In genomic region chr15:44298878-44299277, GRCh38 we compare ENCODE assay signal across 11 cellular contexts. TPM values are rescaled to one million over a fixed set of nuclear protein-coding genes. Genes with fewer than 3 reads are reported as not detected.
DNase-seq lines count a peak whose midpoint lies in the region; ATAC-seq, FAIRE-seq and TF ChIP-seq lines count a peak whose summit lies in the region.
"Had no signal": no experiment of that assay in that cellular context is flagged by ENCODE, and none has a peak within 500 bp of the region (broad histone marks: within the 10 kb centered on the region; RNA-seq: fewer than 3 reads in every experiment).

No MANE protein-coding gene starts in this region.

- no peak for TF ChIP-seq RAD21 in A549 (conservative IDR thresholded peaks at IDR 0.05 in 1 of 2, IDR thresholded peaks at IDR 0.05 in 1 of 2)

- H4K20me1 ChIP-seq in PC-9 (ENCODE audit: insufficient read depth) = no peaks in the 10 kb centered on the region

- WGBS in A549 (ENCODE audit: missing lambda C conversion rate) = 75% methylated on average over 1 of the region's 1 CpG
- no CpG with 5 or more reads among the region's 1 CpG for WGBS in neuronal stem cell (ENCODE audit: extremely low coverage in 2 of 2, insufficient read length in 2 of 2, insufficient replicate concordance in 1 of 2), 2 donors

- H3K36me3 ChIP-seq in PC-9 (ENCODE audit: low read depth) = no peaks in the 10 kb centered on the region
- H3K36me3 ChIP-seq in neuronal stem cell (replicated peaks in 1 of 2; ENCODE audit: control insufficient read depth in 2 of 2, insufficient read depth in 2 of 2, low read length in 2 of 2) = peaks cover 0 to 11% of the 10 kb centered on the region in 2 donors

- CTCF ChIA-PET in A549 (lab: Yijun Ruan, JAX) = interaction anchor here (1.0 to 1.4 kb wide), 2 partner anchors 76 to 427 kb away, joined by 3 read pairs; no protein-coding TSS in a partner anchor
- CTCF ChIA-PET in PC-9 (lab: Charles Lee) = interaction anchor here (0.6 kb wide), 1 partner anchor 747 kb away, joined by 8 read pairs; no protein-coding TSS in a partner anchor

- TF ChIP-seq CTCF in A549 (IDR thresholded peaks at IDR 0.05) (peak; percentile 19; the same call in 1 of the 3 replicates), GM12872 (IDR thresholded peaks at IDR 0.05; ENCODE audit: insufficient read depth, low read depth, low read length) (peak; percentile 60), PC-9 (conservative IDR thresholded peaks at IDR 0.05) (peak; percentile 44), fibroblast of villous mesenchyme (IDR thresholded peaks at IDR 0.05; ENCODE audit: insufficient read depth, low read depth, low read length) (peak; percentile 53)

- H3K4me3 ChIP-seq in A549 = no peak overlapping the region
- H3K4me3 ChIP-seq in PC-9 = no peak overlapping the region
- H3K4me3 ChIP-seq in fibroblast of villous mesenchyme (ENCODE audit: low read depth, low read length) = no peak overlapping the region
- no peak overlapping the region for H3K4me3 ChIP-seq in neuronal stem cell (ENCODE audit: low read length in 2 of 2)
- H3K4me3 ChIP-seq: esophagus squamous epithelium had no signal

- no TSS peak for BruUV-seq in PC-9 (replicated peaks; lab: Mats Ljungman, UMichigan)

- H3K18ac ChIP-seq in neuronal stem cell (ENCODE audit: low read length) = no peak overlapping the region

- H2AK5ac ChIP-seq in neuronal stem cell (ENCODE audit: low read depth, low read length) = no peak overlapping the region

- no peak overlapping the region for H2BK120ac ChIP-seq in neuronal stem cell (ENCODE audit: low read depth, low read length)

- no peak overlapping the region for H3K4me2 ChIP-seq in A549
- H3K4me2 ChIP-seq in PC-9 = no peak overlapping the region
- no peak overlapping the region for H3K4me2 ChIP-seq in neuronal stem cell (ENCODE audit: insufficient read depth, low read length, poor library complexity, severe bottlenecking)

- peak; percentile 14 to 37 for DNase-seq in A549 (ENCODE audit: low read depth in 1 of 2, low spot score in 1 of 2)
- peak in 1 of 2 experiments; percentile 10 for DNase-seq in PC-9
- DNase-seq in fibroblast of villous mesenchyme (ENCODE audit: low read depth) = no peak
- no peak for DNase-seq in neuronal stem cell (ENCODE audit: low spot score)
- DNase-seq in A172 (ENCODE audit: low spot score) = no peak
- DNase-seq: activated CD4-positive, alpha-beta T cell treated with anti-CD3 and anti-CD28 coated beads, Interleukin-2, amount 50 U/mL, for 1 hour; COR-L47; esophagus squamous epithelium had no signal

- H3K9me3 ChIP-seq in A549 (no peaks in the 10 kb centered on the region), PC-9 (ENCODE audit: insufficient read depth, low read depth) (no peaks in the 10 kb centered on the region), neuronal stem cell (replicated peaks in 1 of 2; ENCODE audit: control insufficient read depth in 2 of 2, insufficient read depth in 1 of 2, low read depth in 1 of 2, low read length in 2 of 2) (no peaks in the 10 kb centered on the region)
- H3K9me3 ChIP-seq: esophagus squamous epithelium had no signal

- intact Hi-C loops in PC-9 (cut with micrococcal nuclease; ENCODE audit: unreplicated experiment) = no loop called here

- POLR2A ChIA-PET in A549 (lab: Yijun Ruan, JAX) (no interaction called here), PC-9 (lab: Charles Lee; ENCODE audit: unreplicated experiment) (no interaction called here)

- FAIRE-seq in A549 (lab: Jason Lieb, UNC) = no peak

- ATAC-seq in A549 (peak; percentile 81 to 82), esophagus mucosa (no peak), HG02970 (IDR thresholded peaks at IDR 0.05; ENCODE audit: low FRiP score, unreplicated experiment) (no peak)

- peaks cover 68% of the 10 kb centered on the region for H3K79me2 ChIP-seq in PC-9 (ENCODE audit: low read depth)

- peaks cover 30% of the 10 kb centered on the region for H3K4me1 ChIP-seq in A549
- H3K4me1 ChIP-seq in PC-9 (replicated peaks; ENCODE audit: insufficient read depth) = peaks cover 46% of the 10 kb centered on the region
- H3K4me1 ChIP-seq in neuronal stem cell (ENCODE audit: control insufficient read depth in 2 of 2, insufficient read depth in 1 of 2, low read depth in 1 of 2, low read length in 2 of 2) = no peaks in the 10 kb centered on the region

- no peak overlapping the region for H4K8ac ChIP-seq in neuronal stem cell (ENCODE audit: low read depth, low read length)

- no peak for TF ChIP-seq EP300 in A549 (IDR thresholded peaks at IDR 0.05)

- H2BK5ac ChIP-seq in neuronal stem cell (ENCODE audit: low read length) = no peak overlapping the region

- no peak overlapping the region for H3K23ac ChIP-seq in neuronal stem cell (ENCODE audit: low read depth, low read length, poor library complexity)

- no peaks in the 10 kb centered on the region for H3K27me3 ChIP-seq in PC-9 (ENCODE audit: insufficient read depth, low read depth)
- H3K27me3 ChIP-seq in neuronal stem cell (ENCODE audit: control insufficient read depth in 3 of 3, insufficient read depth in 3 of 3, low read depth in 1 of 3, low read length in 3 of 3) = no peaks in the 10 kb centered on the region
- H3K27me3 ChIP-seq: esophagus squamous epithelium had no signal

- H3K9ac ChIP-seq in neuronal stem cell (ENCODE audit: low read depth, low read length, poor library complexity) = no peak overlapping the region

- H2AFZ ChIP-seq in PC-9 = no peak overlapping the region
- no peak overlapping the region for H2AFZ ChIP-seq in neuronal stem cell (ENCODE audit: low read length)

- no peak overlapping the region for H2BK12ac ChIP-seq in neuronal stem cell (ENCODE audit: low read length)

- TF ChIP-seq POLR2A in A549 (IDR thresholded peaks at IDR 0.05; ENCODE audit: low read length) = no peak

- H4K91ac ChIP-seq in neuronal stem cell (ENCODE audit: low read depth, low read length, poor library complexity) = no peak overlapping the region

- no peak overlapping the region for H3K27ac ChIP-seq in A549
- no peak overlapping the region for H3K27ac ChIP-seq in PC-9
- no peak overlapping the region for H3K27ac ChIP-seq in neuronal stem cell (replicated peaks; ENCODE audit: low read length)

- H2BK15ac ChIP-seq in neuronal stem cell (ENCODE audit: low read length) = no peak overlapping the region

- no peaks in the 10 kb centered on the region for H3K79me1 ChIP-seq in neuronal stem cell (ENCODE audit: low read depth, low read length)

- no peak overlapping the region for H3K14ac ChIP-seq in neuronal stem cell (ENCODE audit: low read length)

- H3K4ac ChIP-seq in neuronal stem cell (ENCODE audit: low read length) = no peak overlapping the region

- no peaks in the 10 kb centered on the region for H3K9me2 ChIP-seq in PC-9 (ENCODE audit: insufficient read depth)

- H3F3A ChIP-seq in PC-9 (ENCODE audit: insufficient read depth, low read depth) = peaks cover 24% of the 10 kb centered on the region

TF ChIP-seq in A549, 52 proteins besides CTCF, POLR2A, EP300 and RAD21 (continues in another document):
- no peak for TF ChIP-seq EHMT2 (IDR thresholded peaks at IDR 0.05; ENCODE audit: low read depth)
- TF ChIP-seq NPAS2 (CRISPR knock-in tag; IDR thresholded peaks at IDR 0.05; ENCODE audit: borderline replicate concordance) = no peak
- TF ChIP-seq SMC3 (IDR thresholded peaks at IDR 0.05) = no peak
- TF ChIP-seq CEBPB (IDR thresholded peaks at IDR 0.05) = no peak
- no peak for TF ChIP-seq ZFP36 (IDR thresholded peaks at IDR 0.05; ENCODE audit: borderline replicate concordance, partially characterized antibody)
- TF ChIP-seq HDAC2 (IDR thresholded peaks at IDR 0.05) = no peak
- TF ChIP-seq RCOR1 (IDR thresholded peaks at IDR 0.05; ENCODE audit: low read depth, low read length) = no peak
- no peak for TF ChIP-seq RARB (CRISPR knock-in tag; IDR thresholded peaks at IDR 0.05)
- TF ChIP-seq CHD4 (IDR thresholded peaks at IDR 0.05; ENCODE audit: borderline replicate concordance) = no peak
- no peak for TF ChIP-seq PBX3 (IDR thresholded peaks at IDR 0.05)
- TF ChIP-seq FOSB (CRISPR knock-in tag; IDR thresholded peaks at IDR 0.05) = no peak
- TF ChIP-seq MAZ (IDR thresholded peaks at IDR 0.05; ENCODE audit: borderline replicate concordance, low read depth, low read length) = no peak
- no peak for TF ChIP-seq HOXB5 (CRISPR knock-in tag; IDR thresholded peaks at IDR 0.05)

RNA-seq across cellular contexts. Expression of gene GOLM2, which starts 10.4 kb away (rescaled TPM):
- polyA plus RNA-seq in A549 (2011; rRNA removed) = 48.3 and 52.0 TPM in 2 replicates
- polyA plus RNA-seq in A549 (2012; cell fraction: cytosol; rRNA removed) = 11.1 and 15.9 TPM in 2 replicates
- polyA plus RNA-seq in A549 (2012; cell fraction: nucleus; rRNA removed) = 9.1 and 10.4 TPM in 2 replicates
- polyA plus RNA-seq in A549 (2017; fragmentation: RNase III; extraction: RNeasy Plus Mini Kit Qiagen cat#74134 plus additional on column Dnase treatment) = 34.7 to 41.1 TPM (median 35.4 TPM) in 3 replicates
- polyA minus RNA-seq in A549 (2011; rRNA and poly(A)+ RNA removed) = 16.2 and 17.8 TPM in 2 replicates
- total RNA-seq in PC-9 (2021) = 89.6 and 120 TPM in 2 replicates
- total RNA-seq in fibroblast of villous mesenchyme = 120 and 169 TPM in 2 replicates
- total RNA-seq in esophagus mucosa = 20.6 TPM
- 41.0 TPM for polyA plus RNA-seq in neuronal stem cell (2013, experiment 1 of 2)
- polyA plus RNA-seq in neuronal stem cell (2013, experiment 2 of 2) = 43.6 TPM
- total RNA-seq in A172 (2014; rRNA removed; shearing (Covaris generic)) = 141 and 160 TPM in 2 replicates

Comparison
In these comparisons a context has a peak if more than half of its experiments do, and no peak if none do; other contexts are left out.
1. ATAC-seq: peak in A549 (2 of 2); none in esophagus mucosa (single experiment) and HG02970 (single experiment).
2. DNase-seq: peak in A549 (2 of 2); none in fibroblast of villous mesenchyme (single experiment), neuronal stem cell (single experiment) and A172 (single experiment).
3. Peak in every context shown above with its lines, with median percentiles within 50 percentile points of each other: CTCF ChIP-seq.